1 cellular context compared by ENCODE assay signal in genomic region chr9:22817181-22817580, GRCh38.
TF ChIP-seq lines count a peak whose summit lies in the region.

No MANE protein-coding gene starts in this region.

TF ChIP-seq in endothelial cell of umbilical vein, 7 proteins besides CTCF, POLR2A, EP300 and RAD21:
- TF ChIP-seq GATA2 (IDR thresholded peaks at IDR 0.05; ENCODE audit: insufficient read depth, insufficient read length, low read depth, low read length), result no peak
- TF ChIP-seq JUN (IDR thresholded peaks at IDR 0.05; ENCODE audit: borderline replicate concordance, insufficient read depth, insufficient read length, low read depth), result no peak
- no peak for TF ChIP-seq MYC (IDR thresholded peaks at IDR 0.05; ENCODE audit: low read depth, low read length)
- TF ChIP-seq, protein P1, sequence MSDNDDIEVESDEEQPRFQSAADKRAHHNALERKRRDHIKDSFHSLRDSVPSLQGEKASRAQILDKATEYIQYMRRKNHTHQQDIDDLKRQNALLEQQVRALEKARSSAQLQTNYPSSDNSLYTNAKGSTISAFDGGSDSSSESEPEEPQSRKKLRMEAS (IDR thresholded peaks at IDR 0.05; ENCODE audit: insufficient read depth, insufficient read length), result no peak
- no peak for TF ChIP-seq POLR2AphosphoS5 (IDR thresholded peaks at IDR 0.05; ENCODE audit: insufficient read depth, low read depth, low read length)
- no peak for TF ChIP-seq EZH2 (IDR thresholded peaks at IDR 0.05; ENCODE audit: borderline replicate concordance, low read depth, low read length, severe bottlenecking)
- peak; percentile 5 for TF ChIP-seq FOS (IDR thresholded peaks at IDR 0.05; ENCODE audit: borderline replicate concordance, insufficient read depth, low read length)
